In genomic region chr3:9946112-9947024, GRCh38 we compare ENCODE assay signal across 8 cellular contexts. TPM values are rescaled to one million over a fixed set of nuclear protein-coding genes. Genes with fewer than 3 reads are reported as not detected.
A peak's percentile ranks its signal among the peaks of the same experiment; 100 is the strongest.
DNase-seq lines count a peak whose midpoint lies in the region; ATAC-seq and TF ChIP-seq lines count a peak whose summit lies in the region.

No MANE protein-coding gene starts in this region.

- H3K27me3 Mint-ChIP-seq in osteocyte (ENCODE audit: unreplicated experiment): no peaks in the 10 kb centered on the region

- H3K27me3 ChIP-seq in HUES64 (ENCODE audit: insufficient read depth, low read length): no peaks in the 10 kb centered on the region

- H3K9ac ChIP-seq in ES-I3 (ENCODE audit: low read depth, low read length) (peak overlapping the region; percentile 81), HUES64 (ENCODE audit: low read depth, low read length) (peak overlapping the region; percentile 67)

- H3K36me3 Mint-ChIP-seq in osteocyte (ENCODE audit: unreplicated experiment): no peaks in the 10 kb centered on the region

- H3K4me3 Mint-ChIP-seq in osteocyte (ENCODE audit: unreplicated experiment): peak overlapping the region; percentile 85

- DNase-seq in SW480 (ENCODE audit: low spot score) (peak; percentile 87), Right ventricle myocardium inferior (ENCODE audit: missing footprints) (peak; percentile 96), osteocyte (ENCODE audit: extremely low spot score, unreplicated experiment) (peak; percentile 97), superior temporal gyrus (ENCODE audit: extremely low spot score) (peak; percentile 79)
- peak; percentile 48 for DNase-seq in activated naive CD8-positive, alpha-beta T cell treated with anti-CD3 and anti-CD28 coated beads, Interleukin-2, amount 50 U/mL, for 16 hours (ENCODE audit: low read depth, low spot score)

- ATAC-seq in Right ventricle myocardium inferior: peak; percentile 91
- no peak for ATAC-seq in GM19035 (IDR thresholded peaks at IDR 0.05; ENCODE audit: unreplicated experiment)

- peak overlapping the region; percentile 66 for H3K4me3 ChIP-seq in HUES64 (ENCODE audit: low read length)

- intact Hi-C loops in Right ventricle myocardium inferior (cut with DNase I): no loop called here

- peaks cover 18% of the 10 kb centered on the region for H3K4me1 Mint-ChIP-seq in osteocyte (ENCODE audit: unreplicated experiment)

- 0 out of 2 replicates have a peak overlapping the region, but pooled peaks have one; percentile 13 for H3K27ac ChIP-seq in HUES64 (ENCODE audit: low read depth, low read length)

- H3K27ac Mint-ChIP-seq in osteocyte (ENCODE audit: unreplicated experiment): peak overlapping the region; percentile 87

- TF ChIP-seq CTCF in osteocyte (IDR thresholded peaks at IDR 0.05): peak; percentile 84

- H3K4me1 ChIP-seq in ES-I3 (ENCODE audit: insufficient read depth, low read length) (no peaks in the 10 kb centered on the region), HUES64 (ENCODE audit: insufficient read depth, low read length) (no peaks in the 10 kb centered on the region)

- no peaks in the 10 kb centered on the region for H3K9me3 Mint-ChIP-seq in osteocyte (ENCODE audit: unreplicated experiment)

- no peaks in the 10 kb centered on the region for H3K36me3 ChIP-seq in ES-I3 (ENCODE audit: insufficient read depth, low read length)
- H3K36me3 ChIP-seq in HUES64 (ENCODE audit: insufficient read depth, low read length): peaks cover 17% of the 10 kb centered on the region; the same call in 1 of the 2 replicates

- WGBS in HUES64: 5% methylated on average over 90 of the region's 90 CpGs

- H3K9me3 ChIP-seq in ES-I3 (ENCODE audit: control insufficient read depth, insufficient read depth, low read length) (no peaks in the 10 kb centered on the region), HUES64 (ENCODE audit: insufficient read depth, low read depth, low read length) (no peaks in the 10 kb centered on the region)

RNA-seq across cellular contexts. Expression of gene PRRT3, which starts 5.8 kb away (rescaled TPM):
- polyA plus RNA-seq in HUES64 (2013, experiment 1 of 2): 6.4 TPM
- polyA plus RNA-seq in HUES64 (2013, experiment 2 of 2): 7.5 TPM
- total RNA-seq in Right ventricle myocardium inferior (0.57 TPM), osteocyte (6.6 and 7.9 TPM in 2 replicates)

RNA-seq across cellular contexts. Expression of gene CRELD1, which starts 12.7 kb away (rescaled TPM):
- 7.8 TPM for polyA plus RNA-seq in HUES64 (2013, experiment 1 of 2)
- polyA plus RNA-seq in HUES64 (2013, experiment 2 of 2): 9.8 TPM
- 67.5 TPM for total RNA-seq in Right ventricle myocardium inferior
- 24.8 and 25.3 TPM in 2 replicates for total RNA-seq in osteocyte

RNA-seq across cellular contexts. Expression of gene IL17RC, which starts 29.5 kb away (rescaled TPM):
- 5.5 TPM for polyA plus RNA-seq in HUES64 (2013, experiment 1 of 2)
- polyA plus RNA-seq in HUES64 (2013, experiment 2 of 2): 6.8 TPM
- total RNA-seq in Right ventricle myocardium inferior: 33.7 TPM
- total RNA-seq in osteocyte: 36.5 and 36.6 TPM in 2 replicates

RNA-seq across cellular contexts. Expression of gene EMC3, which starts 40.3 kb away (rescaled TPM):
- polyA plus RNA-seq in HUES64 (2013, experiment 1 of 2): 48.2 TPM
- 46.2 TPM for polyA plus RNA-seq in HUES64 (2013, experiment 2 of 2)
- total RNA-seq in Right ventricle myocardium inferior (108 TPM), osteocyte (67.1 and 67.7 TPM in 2 replicates)

RNA-seq across cellular contexts. Expression of gene IL17RE, which starts 43.7 kb away (rescaled TPM):
- 0.75 TPM for polyA plus RNA-seq in HUES64 (2013, experiment 1 of 2)
- 1.1 TPM for polyA plus RNA-seq in HUES64 (2013, experiment 2 of 2)
- total RNA-seq in Right ventricle myocardium inferior: 0.78 TPM
- 0.89 and 1.4 TPM in 2 replicates for total RNA-seq in osteocyte
